In the genomic region with DNA sequence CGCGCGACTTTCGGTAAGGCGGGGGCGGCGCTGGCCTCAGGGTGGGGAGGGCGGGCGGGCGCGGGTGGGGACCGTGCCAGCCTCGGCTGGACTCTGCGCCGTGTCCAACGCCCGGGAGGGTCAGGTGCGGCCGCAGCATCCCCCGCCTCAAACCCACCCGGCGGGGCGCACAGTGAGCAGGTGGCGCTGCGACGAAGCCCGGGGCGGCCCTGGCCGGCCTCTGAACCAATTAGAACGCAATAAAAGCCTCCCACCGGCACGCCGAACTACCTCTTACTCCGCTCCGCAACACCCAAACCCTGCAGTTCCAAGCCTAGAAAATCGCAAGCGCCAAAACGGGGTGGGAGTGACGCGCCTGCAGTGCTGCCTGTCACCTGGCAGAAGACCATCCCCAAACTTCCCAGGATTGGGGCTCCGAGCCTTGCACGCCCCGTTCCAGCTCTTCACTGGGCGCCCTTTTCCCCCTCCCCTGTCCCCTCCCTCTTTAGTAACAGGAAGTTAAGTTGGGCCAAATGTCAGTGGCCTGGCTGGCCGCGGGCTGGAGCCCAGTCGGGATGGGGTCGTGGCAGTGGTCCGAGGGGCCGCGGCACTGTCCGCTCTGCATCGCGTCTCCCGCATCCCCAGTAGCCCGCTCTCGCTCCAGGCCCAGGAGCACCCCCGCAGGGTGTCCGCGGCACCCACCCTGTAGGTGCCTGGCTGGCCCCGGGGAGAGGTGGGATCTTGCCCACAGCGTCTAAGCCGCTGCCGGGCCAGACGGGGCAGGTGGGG, we compare ENCODE assay signal across 8 cellular contexts. TPM values are rescaled to one million over a fixed set of nuclear protein-coding genes. Genes with fewer than 3 reads are reported as not detected.
DNase-seq lines count a peak whose midpoint lies in the region; ATAC-seq and TF ChIP-seq lines count a peak whose summit lies in the region.

No MANE protein-coding gene starts in this region.

- CTCF ChIA-PET in mammary epithelial cell (lab: Charles Lee; ENCODE audit: low non-redundant PET): interaction anchor here (0.8 kb wide), 1 partner anchor 69 kb away, joined by 4 read pairs; no protein-coding TSS in a partner anchor

- H3K36me3 ChIP-seq in BE2C: no peaks in the 10 kb centered on the region
- H3K36me3 ChIP-seq in SJCRH30: no peaks in the 10 kb centered on the region
- peaks cover 8% of the 10 kb centered on the region for H3K36me3 ChIP-seq in mammary epithelial cell (ENCODE audit: insufficient read depth, low read length)

- TF ChIP-seq CTCF in BE2C (IDR thresholded peaks at IDR 0.05; ENCODE audit: low read depth, low read length) (no peak), mammary epithelial cell (conservative IDR thresholded peaks at IDR 0.05 in 1 of 2, IDR thresholded peaks at IDR 0.05 in 1 of 2; ENCODE audit: extremely low read depth in 1 of 2, insufficient read depth in 1 of 2, low read depth in 1 of 2, low read length in 2 of 2) (no peak)

- WGBS in mammary epithelial cell (ENCODE audit: low coverage, missing lambda C conversion rate): under 1% methylated on average over 23 of the region's 65 CpGs

- H3K27ac ChIP-seq in SJCRH30: no peak overlapping the region
- peak overlapping the region; percentile 84 for H3K27ac ChIP-seq in mammary epithelial cell (ENCODE audit: insufficient read depth, low read depth, low read length)

- H3K4me3 ChIP-seq in BE2C (ENCODE audit: low read depth, low read length) (peak overlapping the region; percentile 50), SJCRH30 (peak overlapping the region; percentile 61), mammary epithelial cell (replicated peaks in 1 of 3; ENCODE audit: insufficient read depth in 1 of 3, low read depth in 2 of 3, low read length in 3 of 3) (peak overlapping the region; percentile 60 to 81 (median 76))

- H3K79me2 ChIP-seq in mammary epithelial cell (ENCODE audit: insufficient read depth, low read length): peaks cover 53% of the 10 kb centered on the region

- no peaks in the 10 kb centered on the region for H3K9me3 ChIP-seq in BE2C
- H3K9me3 ChIP-seq in SJCRH30 (replicated peaks): no peaks in the 10 kb centered on the region
- no peaks in the 10 kb centered on the region for H3K9me3 ChIP-seq in mammary epithelial cell (replicated peaks; ENCODE audit: insufficient read depth, low read length)

- H4K20me1 ChIP-seq in mammary epithelial cell (ENCODE audit: insufficient read depth, low read length): no peaks in the 10 kb centered on the region

- no peaks in the 10 kb centered on the region for H3K4me1 ChIP-seq in BE2C
- H3K4me1 ChIP-seq in SJCRH30: peaks cover 8% of the 10 kb centered on the region; the same call in 1 of the 2 replicates
- peaks cover 37% of the 10 kb centered on the region for H3K4me1 ChIP-seq in mammary epithelial cell (ENCODE audit: insufficient read depth, low read length)

- TSS peak; percentile 31 for BruUV-seq in mammary epithelial cell (replicated peaks; lab: Mats Ljungman, UMichigan)

- in situ Hi-C loops in mammary epithelial cell (cut with MboI; ENCODE audit: low sequenced_read_pairs in 2 of 2): no loop called here

- peak overlapping the region; percentile 72 for H3K4me2 ChIP-seq in mammary epithelial cell (ENCODE audit: insufficient read depth, low read depth, low read length)

- H2AFZ ChIP-seq in mammary epithelial cell (ENCODE audit: low read depth, low read length): no peak overlapping the region

- intact Hi-C loops in mammary epithelial cell (cut with micrococcal nuclease): loop anchor here (1.0 to 10.0 kb wide), 7 partner anchors 21 to 176 kb away; no protein-coding TSS in a partner anchor
- intact Hi-C loops in left colon (cut with DNase I, micrococcal nuclease): no loop called here

- dilution Hi-C loops in mammary epithelial cell (cut with HindIII; ENCODE audit: low sequenced_read_pairs): no loop called here

- peak; percentile 24 for ATAC-seq in GM18861 (IDR thresholded peaks at IDR 0.05; ENCODE audit: unreplicated experiment)
- peak; percentile 23 for ATAC-seq in HG03045 (IDR thresholded peaks at IDR 0.05; ENCODE audit: unreplicated experiment)
- ATAC-seq in left colon: peak; percentile 43

- no peaks in the 10 kb centered on the region for H3K27me3 ChIP-seq in BE2C
- H3K27me3 ChIP-seq in SJCRH30: no peaks in the 10 kb centered on the region
- no peaks in the 10 kb centered on the region for H3K27me3 ChIP-seq in mammary epithelial cell (ENCODE audit: insufficient read depth, low read length)

- DNase-seq in BE2C (peak; percentile 10), SJCRH30 (peak; percentile 30 to 45), mammary epithelial cell (peak; percentile 37), left colon (peak; percentile 56 to 58), kidney glomerular epithelial cell (lab: John Stamatoyannopoulos, UW) (no peak)
- peak; percentile 50 for DNase-seq in stimulated activated CD8-positive, alpha-beta memory T cell treated with anti-CD3 and anti-CD28 coated beads, Interleukin-4, amount 100 ng/mL, for 48 hours

- H3K9ac ChIP-seq in mammary epithelial cell (ENCODE audit: insufficient read depth, low read length): peak overlapping the region; percentile 90

RNA-seq across cellular contexts. Expression of a gene that starts 0.5 kb away (rescaled TPM):
- polyA plus RNA-seq in BE2C (2012; ENCODE audit: insufficient read depth, insufficient read length, low read depth): 5.7 TPM
- 5.9 and 7.8 TPM in 2 replicates for total RNA-seq in SJCRH30 (2014; rRNA removed; shearing (Covaris generic))
- total RNA-seq in mammary epithelial cell (100 to 1,000 TPM; 163 to 339 TPM), left colon (100 to 1,000 TPM; 268 to 361 TPM)
- polyA plus RNA-seq in mammary epithelial cell: 71.2 TPM
- 276 TPM for polyA minus RNA-seq in mammary epithelial cell

Comparison
In these comparisons a context has a peak if more than half of its experiments do, and no peak if none do; other contexts are left out.
1. RNA of a gene that starts 0.5 kb away (total RNA-seq): 268 to 361 TPM in left colon and 163 to 339 TPM in mammary epithelial cell; 5.9 to 7.8 TPM in SJCRH30; every median in the first group is over 10 times any median in the second.
2. Peak in every context shown above with its lines, with median percentiles within 50 percentile points of each other: H3K4me3 ChIP-seq and ATAC-seq.